Comparison of ENCODE assay signal across 8 cellular contexts in the genomic region with DNA sequence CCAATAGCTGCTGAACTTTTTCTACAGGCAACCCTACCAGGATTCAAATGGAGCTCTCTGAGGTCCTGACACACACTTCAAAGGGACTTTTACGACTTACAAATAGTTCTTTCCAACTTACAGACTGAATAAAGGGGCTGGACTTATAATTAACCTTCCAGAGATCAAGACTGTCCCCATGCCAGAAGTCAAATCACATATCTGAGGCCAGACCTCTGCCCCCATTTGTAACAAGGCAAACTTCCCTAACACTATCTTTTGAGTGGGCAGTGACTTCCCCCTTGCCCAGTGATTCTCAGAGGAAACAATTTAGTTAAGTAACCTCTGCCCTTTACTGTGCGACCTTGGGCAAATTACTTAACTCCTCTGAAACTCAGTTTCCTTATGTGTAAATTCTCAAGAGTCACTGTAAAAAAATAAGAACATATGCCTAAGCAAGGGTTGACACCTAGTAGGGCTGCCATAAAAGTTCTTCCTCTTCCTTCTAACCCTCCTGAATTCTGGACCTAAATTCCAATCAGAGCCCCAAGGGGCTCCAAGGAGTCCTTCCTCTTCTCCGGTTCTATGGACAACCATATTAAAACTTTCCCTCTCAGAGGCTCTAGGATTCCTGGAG. TPM values are rescaled to one million over a fixed set of nuclear protein-coding genes. Genes with fewer than 3 reads are reported as not detected.
DNase-seq lines count a peak whose midpoint lies in the region; ATAC-seq and TF ChIP-seq lines count a peak whose summit lies in the region.

No MANE protein-coding gene starts in this region.

- peaks cover 0 to 9% of the 10 kb centered on the region in 2 experiments for H3K36me3 ChIP-seq in SK-N-SH (replicated peaks in 1 of 2; ENCODE audit: control insufficient read depth in 1 of 2, insufficient read depth in 2 of 2, low read length in 1 of 2)
- no peaks in the 10 kb centered on the region for H3K36me3 ChIP-seq in ectodermal cell (ENCODE audit: control insufficient read depth, insufficient read depth, low read length)

- no peak for TF ChIP-seq RAD21 in SK-N-SH (IDR thresholded peaks at IDR 0.05; ENCODE audit: low read length)

- DNase-seq in SK-N-SH, result no peak
- DNase-seq in RWPE1 (ENCODE audit: low spot score), result no peak
- no peak for DNase-seq in nephron progenitor cell
- no peak for DNase-seq in NCI-H345 treated with DMSO at 0.1 percent for 48 hours (lab: John Stamatoyannopoulos, UW; ENCODE audit: unreplicated experiment)

- peaks cover 59% of the 10 kb centered on the region for H3K79me2 ChIP-seq in SK-N-SH (ENCODE audit: insufficient read depth)

- TF ChIP-seq CTCF in SK-N-SH (IDR thresholded peaks at IDR 0.05) (no peak), RWPE1 (conservative IDR thresholded peaks at IDR 0.05; ENCODE audit: low read depth) (no peak), nephron progenitor cell (IDR thresholded peaks at IDR 0.05) (no peak)

- no peaks in the 10 kb centered on the region for H3K9me2 ChIP-seq in SK-N-SH

- H3K27ac ChIP-seq in SK-N-SH (ENCODE audit: low read depth in 2 of 2, low read length in 1 of 2) (peak overlapping the region in 1 of 2 experiments; percentile 4; a peak in 1 of 4 replicates), RWPE1 (peak overlapping the region; percentile 95), ectodermal cell (ENCODE audit: insufficient read depth, low read depth, low read length, poor library complexity, severe bottlenecking) (peak overlapping the region; percentile 19)

- peak overlapping the region; percentile 83 for H3K4me3 ChIP-seq in SK-N-SH (ENCODE audit: low read depth in 2 of 2, low read length in 1 of 2)
- peak overlapping the region; percentile 89 for H3K4me3 ChIP-seq in ectodermal cell (ENCODE audit: insufficient read depth, low read depth, low read length)

- POLR2A ChIA-PET in SK-N-SH (lab: Yijun Ruan, JAX), result no interaction called here
- POLR2A ChIA-PET in RWPE1 (lab: Yijun Ruan, JAX; ENCODE audit: low non-redundant PET), result no interaction called here

- peaks cover 6 to 9% of the 10 kb centered on the region in 2 experiments; a peak in 3 of 4 replicates for H3K4me1 ChIP-seq in SK-N-SH (ENCODE audit: control insufficient read depth in 1 of 2, insufficient read depth in 2 of 2, low read depth in 1 of 2, low read length in 1 of 2)
- H3K4me1 ChIP-seq in ectodermal cell (ENCODE audit: control insufficient read depth, insufficient read depth, low read length), result peaks cover 13% of the 10 kb centered on the region

- no peak for ATAC-seq in SK-N-SH treated with all-trans-retinoic acid at 6 μM for 48 hours
- no peak for ATAC-seq in HG03432 (IDR thresholded peaks at IDR 0.05; ENCODE audit: unreplicated experiment)
- ATAC-seq in GM19023 (IDR thresholded peaks at IDR 0.05; ENCODE audit: unreplicated experiment), result no peak

- H3K4me2 ChIP-seq in SK-N-SH, result peak overlapping the region; percentile 77

- H3K4me1 Mint-ChIP-seq in nephron progenitor cell, result peaks cover 43% of the 10 kb centered on the region

- H3F3A ChIP-seq in SK-N-SH (replicated peaks; ENCODE audit: insufficient read depth), result peaks cover 14% of the 10 kb centered on the region

- H3K27ac Mint-ChIP-seq in nephron progenitor cell, result peak overlapping the region; percentile 60

- peak overlapping the region; percentile 96 for H3K4me3 Mint-ChIP-seq in nephron progenitor cell

- TF ChIP-seq EP300 in SK-N-SH (IDR thresholded peaks at IDR 0.05; ENCODE audit: borderline replicate concordance in 1 of 2, low read depth in 1 of 2, low read length in 1 of 2), result no peak

- CTCF ChIA-PET in SK-N-SH (lab: Yijun Ruan, JAX) (interaction anchor here (1.0 to 1.3 kb wide), 2 partner anchors 68 to 120 kb away, joined by 4 to 5 read pairs; no protein-coding TSS in a partner anchor), RWPE1 (lab: Yijun Ruan, JAX) (interaction anchor here (1.1 kb wide), 1 partner anchor 68 kb away, joined by 4 read pairs; no protein-coding TSS in a partner anchor)

- H3K9me3 ChIP-seq in SK-N-SH (no peaks in the 10 kb centered on the region), ectodermal cell (ENCODE audit: control insufficient read depth, low read length) (no peaks in the 10 kb centered on the region)

- WGBS in SK-N-SH (ENCODE audit: low lambda C conversion rate), result 65% methylated on average over 3 of the region's 3 CpGs
- WGBS in ectodermal cell, 2 experiments, result 45 to 55% methylated on average over 3 of the region's 3 CpGs

- no peak overlapping the region for H2AFZ ChIP-seq in SK-N-SH (ENCODE audit: low read depth)

- H3K9ac ChIP-seq in SK-N-SH, result peak overlapping the region; percentile 96; the same call in 1 of the 2 replicates

- H3K27me3 ChIP-seq in SK-N-SH (ENCODE audit: insufficient read depth) (no peaks in the 10 kb centered on the region), ectodermal cell (ENCODE audit: control insufficient read depth, insufficient read depth, low read length, poor library complexity, severe bottlenecking) (no peaks in the 10 kb centered on the region)

- peaks cover 42% of the 10 kb centered on the region for H4K20me1 ChIP-seq in SK-N-SH (ENCODE audit: insufficient read depth)

- H3K36me3 Mint-ChIP-seq in nephron progenitor cell (ENCODE audit: low read depth), result peaks cover 18% of the 10 kb centered on the region

- H3K9me3 Mint-ChIP-seq in nephron progenitor cell, result no peaks in the 10 kb centered on the region

- H3K27me3 Mint-ChIP-seq in nephron progenitor cell (ENCODE audit: low read depth, poor library complexity), result no peaks in the 10 kb centered on the region

TF ChIP-seq in SK-N-SH, 30 proteins besides CTCF, POLR2A, EP300 and RAD21 (continues in another document):
- TF ChIP-seq, protein P1, sequence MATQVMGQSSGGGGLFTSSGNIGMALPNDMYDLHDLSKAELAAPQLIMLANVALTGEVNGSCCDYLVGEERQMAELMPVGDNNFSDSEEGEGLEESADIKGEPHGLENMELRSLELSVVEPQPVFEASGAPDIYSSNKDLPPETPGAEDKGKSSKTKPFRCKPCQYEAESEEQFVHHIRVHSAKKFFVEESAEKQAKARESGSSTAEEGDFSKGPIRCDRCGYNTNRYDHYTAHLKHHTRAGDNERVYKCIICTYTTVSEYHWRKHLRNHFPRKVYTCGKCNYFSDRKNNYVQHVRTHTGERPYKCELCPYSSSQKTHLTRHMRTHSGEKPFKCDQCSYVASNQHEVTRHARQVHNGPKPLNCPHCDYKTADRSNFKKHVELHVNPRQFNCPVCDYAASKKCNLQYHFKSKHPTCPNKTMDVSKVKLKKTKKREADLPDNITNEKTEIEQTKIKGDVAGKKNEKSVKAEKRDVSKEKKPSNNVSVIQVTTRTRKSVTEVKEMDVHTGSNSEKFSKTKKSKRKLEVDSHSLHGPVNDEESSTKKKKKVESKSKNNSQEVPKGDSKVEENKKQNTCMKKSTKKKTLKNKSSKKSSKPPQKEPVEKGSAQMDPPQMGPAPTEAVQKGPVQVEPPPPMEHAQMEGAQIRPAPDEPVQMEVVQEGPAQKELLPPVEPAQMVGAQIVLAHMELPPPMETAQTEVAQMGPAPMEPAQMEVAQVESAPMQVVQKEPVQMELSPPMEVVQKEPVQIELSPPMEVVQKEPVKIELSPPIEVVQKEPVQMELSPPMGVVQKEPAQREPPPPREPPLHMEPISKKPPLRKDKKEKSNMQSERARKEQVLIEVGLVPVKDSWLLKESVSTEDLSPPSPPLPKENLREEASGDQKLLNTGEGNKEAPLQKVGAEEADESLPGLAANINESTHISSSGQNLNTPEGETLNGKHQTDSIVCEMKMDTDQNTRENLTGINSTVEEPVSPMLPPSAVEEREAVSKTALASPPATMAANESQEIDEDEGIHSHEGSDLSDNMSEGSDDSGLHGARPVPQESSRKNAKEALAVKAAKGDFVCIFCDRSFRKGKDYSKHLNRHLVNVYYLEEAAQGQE (IDR thresholded peaks at IDR 0.05; ENCODE audit: low read depth, low read length), result peak; percentile 78

TF ChIP-seq in SK-N-SH treated with all-trans-retinoic acid at 6 μM for 48 hours, 23 proteins besides CTCF, POLR2A, EP300 and RAD21:
- TF ChIP-seq ZFP30 (CRISPR knock-in tag; IDR thresholded peaks at IDR 0.05) (no peak), ESRRG (CRISPR knock-in tag; IDR thresholded peaks at IDR 0.05) (no peak), CSDC2 (CRISPR knock-in tag; IDR thresholded peaks at IDR 0.05) (no peak), BACH2 (CRISPR knock-in tag; IDR thresholded peaks at IDR 0.05; ENCODE audit: borderline replicate concordance) (no peak), TCF4 (CRISPR knock-in tag; IDR thresholded peaks at IDR 0.05; ENCODE audit: borderline replicate concordance) (no peak), ZC3H10 (CRISPR knock-in tag; IDR thresholded peaks at IDR 0.05) (no peak), GLIS3 (CRISPR knock-in tag; IDR thresholded peaks at IDR 0.05) (no peak), ARNTL (CRISPR knock-in tag; IDR thresholded peaks at IDR 0.05; ENCODE audit: borderline replicate concordance, low read depth) (no peak), ZNF70 (CRISPR knock-in tag; IDR thresholded peaks at IDR 0.05) (no peak), ZNF8 (CRISPR knock-in tag; IDR thresholded peaks at IDR 0.05) (no peak)

RNA-seq across cellular contexts. Expression of a gene that starts 1.3 kb away (rescaled TPM):
- polyA plus RNA-seq in SK-N-SH (2012; rRNA removed), result 23.0 and 27.1 TPM in 2 replicates
- polyA plus RNA-seq in SK-N-SH (2012; cell fraction: cytosol; rRNA removed), result 18.4 and 22.2 TPM in 2 replicates
- polyA plus RNA-seq in SK-N-SH (2012; cell fraction: nucleus; rRNA removed), result 25.1 and 25.5 TPM in 2 replicates
- 73.2 TPM for polyA plus RNA-seq in ectodermal cell (2013, experiment 1 of 4)
- polyA plus RNA-seq in ectodermal cell (2013, experiment 2 of 4), result 80.6 TPM
- polyA plus RNA-seq in ectodermal cell (2013, experiment 3 of 4), result 57.9 TPM
- 63.2 TPM for polyA plus RNA-seq in ectodermal cell (2013, experiment 4 of 4)
